20 cellular contexts compared by ENCODE assay signal in the genomic region with DNA sequence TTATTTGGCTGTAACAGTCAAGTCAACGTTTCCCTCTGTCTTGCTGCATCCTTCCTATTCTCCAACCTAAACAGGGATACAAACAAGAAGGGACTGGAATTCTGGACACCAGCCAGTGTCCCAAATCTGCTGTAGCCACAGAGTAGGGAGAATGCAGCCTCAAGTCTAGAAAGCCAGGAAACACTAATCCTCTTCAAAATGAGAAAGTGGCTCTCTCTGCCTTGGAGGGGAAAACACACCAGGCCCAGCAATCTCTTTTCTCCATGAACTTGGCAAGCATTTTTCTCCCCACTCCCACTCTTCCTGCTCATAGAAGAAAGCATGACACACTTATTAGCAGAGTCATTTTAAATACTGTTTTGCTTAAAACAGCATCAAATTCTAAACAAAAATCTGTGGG.
DNase-seq lines count a peak whose midpoint lies in the region; ATAC-seq, FAIRE-seq and TF ChIP-seq lines count a peak whose summit lies in the region.
"Had no signal": no experiment of that assay in that cellular context is flagged by ENCODE, and none has a peak within 500 bp of the region (broad histone marks: within the 10 kb centered on the region; RNA-seq: fewer than 3 reads in every experiment).

No MANE protein-coding gene starts in this region.

- peaks cover 0 to 11% (median 3%) of the 10 kb centered on the region in 9 donors for H3K4me1 ChIP-seq in heart right ventricle
- H3K4me1 ChIP-seq in Caco-2 = no peaks in the 10 kb centered on the region
- H3K4me1 ChIP-seq: BE2C, HAP-1 had no signal

- H3K4me3 ChIP-seq in AG10803 (ENCODE audit: low read length) (no peak overlapping the region), heart right ventricle (no peak overlapping the region), Caco-2 (ENCODE audit: low read depth, low read length) (no peak overlapping the region)
- H3K4me3 ChIP-seq: HAP-1, K562 had no signal

- H3K4me1 Mint-ChIP-seq in Caco-2 (ENCODE audit: low read depth, unreplicated experiment) = no peaks in the 10 kb centered on the region

- CTCF ChIA-PET in Caco-2 (lab: Charles Lee) = no interaction called here

- peak overlapping the region in 6 of 10 donors; percentile 26 to 69 (median 42) for H3K27ac ChIP-seq in heart right ventricle

- no peaks in the 10 kb centered on the region for H3K9me3 Mint-ChIP-seq in Caco-2 (ENCODE audit: unreplicated experiment)

- H3K36me3 Mint-ChIP-seq in Caco-2 (ENCODE audit: insufficient read depth, unreplicated experiment) = no peaks in the 10 kb centered on the region

- H3K4me3 Mint-ChIP-seq in Caco-2 (ENCODE audit: unreplicated experiment) = no peak overlapping the region
- H3K4me3 Mint-ChIP-seq: CD4-positive, alpha-beta T cell had no signal

- WGBS in heart right ventricle, 2 donors = 38 to 40% methylated on average over 1 of the region's 1 CpG

- ATAC-seq in heart right ventricle = peak in 6 of 8 donors; percentile 64 to 80 (median 70)
- ATAC-seq: K562, PC-3 had no signal

- no peaks in the 10 kb centered on the region for H3K36me3 ChIP-seq in heart right ventricle
- no peaks in the 10 kb centered on the region for H3K36me3 ChIP-seq in Caco-2 (ENCODE audit: control insufficient read depth, insufficient read depth, low read length)
- H3K36me3 ChIP-seq: BE2C, HAP-1 had no signal

- H3K27me3 ChIP-seq in heart right ventricle = no peaks in the 10 kb centered on the region
- H3K27me3 ChIP-seq in Caco-2 (replicated peaks; ENCODE audit: control insufficient read depth, insufficient read depth, low read length) = no peaks in the 10 kb centered on the region
- H3K27me3 ChIP-seq: BE2C had no signal

- FAIRE-seq in RCC 7860 (lab: Jason Lieb, UNC) = no peak
- FAIRE-seq: K562 had no signal

- intact Hi-C loops in heart right ventricle (cut with DNase I) (no loop called here), Caco-2 (cut with micrococcal nuclease; ENCODE audit: unreplicated experiment) (no loop called here)

- TF ChIP-seq CTCF in AG10803 (conservative IDR thresholded peaks at IDR 0.05; ENCODE audit: low read length) (no peak), heart right ventricle (IDR thresholded peaks at IDR 0.05) (no peak), Caco-2 (IDR thresholded peaks at IDR 0.05; ENCODE audit: insufficient read depth in 1 of 2, low read depth in 1 of 2, low read length in 1 of 2, severe bottlenecking in 1 of 2, unreplicated experiment in 1 of 2) (no peak)

- H3K27ac Mint-ChIP-seq in Caco-2 (ENCODE audit: unreplicated experiment) = no peak overlapping the region
- H3K27ac Mint-ChIP-seq: CD4-positive, alpha-beta T cell had no signal

- BruUV-seq in Caco-2 (replicated peaks; lab: Mats Ljungman, UMichigan) = no TSS peak

- peak; percentile 6 for DNase-seq in AG10803 (ENCODE audit: low read depth)
- DNase-seq in H4 (ENCODE audit: low spot score) = peak; percentile 7
- peak in 1 of 2 donors; percentile 49 for DNase-seq in heart right ventricle
- DNase-seq in midbrain (lab: John Stamatoyannopoulos, UW) = peak; percentile 15
- no peak for DNase-seq in Caco-2
- no peak for DNase-seq in RCC 7860 (ENCODE audit: low spot score)
- no peak for DNase-seq in HPDE6-E6E7 (ENCODE audit: extremely low spot score)
- DNase-seq: ACHN; BE2C; Calu3; CD4-positive, alpha-beta T cell; DMS53; MV-4-11; NCI-H1417; NCI-H1930; NCI-H2171; NCI-H446 treated with DMSO at 0.1 percent for 48 hours; PC-3 had no signal

- H3K9me3 ChIP-seq in heart right ventricle (no peaks in the 10 kb centered on the region), Caco-2 (no peaks in the 10 kb centered on the region)
- H3K9me3 ChIP-seq: BE2C, HAP-1 had no signal

- peaks cover 6% of the 10 kb centered on the region for H3K27me3 Mint-ChIP-seq in Caco-2 (ENCODE audit: insufficient read depth, unreplicated experiment)
- H3K27me3 Mint-ChIP-seq: CD4-positive, alpha-beta T cell had no signal

- POLR2A ChIA-PET in Caco-2 (lab: Charles Lee) = no interaction called here

Comparison
In these comparisons a context has a peak if more than half of its experiments do, and no peak if none do; other contexts are left out.
1. DNase-seq: peak in AG10803 (single experiment), H4 (single experiment) and midbrain (single experiment); none in Caco-2 (0 of 2), RCC 7860 (single experiment) and HPDE6-E6E7 (single experiment).